15 cellular contexts compared by ENCODE assay signal in the genomic region with DNA sequence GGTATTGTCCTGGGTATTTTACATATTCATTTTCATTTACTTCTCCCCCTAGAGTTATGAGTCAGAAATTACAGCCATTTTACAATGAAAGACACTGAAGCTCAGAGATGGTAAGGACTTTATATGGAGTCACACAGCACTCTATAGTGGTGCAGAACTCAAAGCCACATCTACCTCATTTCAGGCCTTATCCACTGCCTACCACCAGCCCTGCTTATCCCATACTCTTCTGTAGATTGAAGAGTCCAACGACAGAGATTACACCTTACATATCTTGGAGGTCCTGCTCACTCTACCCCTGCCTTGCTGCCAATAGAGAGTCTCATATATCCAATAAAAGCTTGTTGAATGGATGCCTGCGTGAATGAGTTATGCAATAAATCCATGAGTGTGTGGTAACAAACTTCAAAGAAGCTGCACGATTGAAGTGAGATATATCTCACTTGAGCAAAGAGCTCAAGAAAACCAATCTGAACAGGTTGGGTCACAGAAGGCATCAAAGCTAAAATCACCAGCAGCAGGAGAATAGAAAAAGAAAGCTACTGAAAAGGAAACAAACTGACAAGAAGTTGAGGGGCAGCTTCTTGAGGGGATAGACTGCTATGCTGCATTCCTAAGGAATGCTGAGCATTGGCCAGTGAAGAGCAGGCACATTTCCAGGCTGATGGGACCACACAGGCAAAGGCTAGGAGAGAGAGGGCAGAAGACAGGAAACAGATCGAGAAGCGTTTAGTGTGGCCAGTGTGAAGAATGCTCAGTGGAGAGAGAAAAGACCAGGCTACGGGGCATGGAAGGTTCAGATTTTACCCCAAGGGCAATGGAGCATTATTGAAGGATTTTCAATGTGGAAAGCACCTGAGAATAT.
A peak's percentile ranks its signal among the peaks of the same experiment; 100 is the strongest.
DNase-seq lines count a peak whose midpoint lies in the region; ATAC-seq and TF ChIP-seq lines count a peak whose summit lies in the region.
"Had no signal": no experiment of that assay in that cellular context is flagged by ENCODE, and none has a peak within 500 bp of the region (broad histone marks: within the 10 kb centered on the region; RNA-seq: fewer than 3 reads in every experiment).

No MANE protein-coding gene starts in this region.

- peak; percentile 23 for DNase-seq in GM23338 (ENCODE audit: low spot score)
- DNase-seq in NAMALWA (ENCODE audit: low spot score): peak; percentile 7
- no peak for DNase-seq in endodermal cell
- DNase-seq in osteoblast (ENCODE audit: insufficient read length, low spot score, missing footprints): peak; percentile 50
- DNase-seq in NCI-H82 (lab: John Stamatoyannopoulos, UW): no peak
- DNase-seq in stimulated activated CD4-positive, alpha-beta T cell treated with anti-CD3 and anti-CD28 coated beads, Interleukin-4, amount 100 ng/mL, for 24 hours: no peak
- DNase-seq in dedifferentiated amniotic fluid mesenchymal stem cell (ENCODE audit: extremely low spot score): no peak
- DNase-seq: Calu3; CD4-positive, CD25-positive, alpha-beta regulatory T cell; NCI-H1092; NCI-H345; NCI-H69; SHP77 treated with DMSO at 0.1 percent for 48 hours had no signal

- no peaks in the 10 kb centered on the region for H3K36me3 Mint-ChIP-seq in GM23338 (ENCODE audit: low read depth)
- H3K36me3 Mint-ChIP-seq in endodermal cell (ENCODE audit: low read depth): no peaks in the 10 kb centered on the region
- H3K36me3 Mint-ChIP-seq: CD4-positive, CD25-positive, alpha-beta regulatory T cell had no signal

- no peak overlapping the region for H3K9ac ChIP-seq in endodermal cell (ENCODE audit: extremely low read depth, low read length, poor library complexity, severe bottlenecking)

- H3K79me2 ChIP-seq in GM23338 (replicated peaks; ENCODE audit: insufficient read depth): no peaks in the 10 kb centered on the region
- H3K79me2 ChIP-seq in osteoblast (ENCODE audit: insufficient read depth, low read length): no peaks in the 10 kb centered on the region

- H3K27me3 Mint-ChIP-seq in GM23338 (ENCODE audit: insufficient read depth, low read depth, poor library complexity) (peaks cover 5% of the 10 kb centered on the region), endodermal cell (ENCODE audit: insufficient read depth) (peaks cover 5% of the 10 kb centered on the region)

- H3K4me1 ChIP-seq in GM23338 (ENCODE audit: insufficient read depth) (no peaks in the 10 kb centered on the region), endodermal cell (ENCODE audit: control insufficient read depth, insufficient read depth, low read length) (no peaks in the 10 kb centered on the region), osteoblast (ENCODE audit: insufficient read depth, low read length) (no peaks in the 10 kb centered on the region)

- H2AFZ ChIP-seq in GM23338: no peak overlapping the region
- no peak overlapping the region for H2AFZ ChIP-seq in osteoblast (ENCODE audit: low read length)

- H4K20me1 ChIP-seq in GM23338 (replicated peaks; ENCODE audit: insufficient read depth) (no peaks in the 10 kb centered on the region), osteoblast (ENCODE audit: insufficient read depth, low read length) (no peaks in the 10 kb centered on the region)

- H3K9me3 ChIP-seq in endodermal cell (ENCODE audit: control insufficient read depth, low read length) (no peaks in the 10 kb centered on the region), osteoblast (ENCODE audit: low read depth, low read length) (no peaks in the 10 kb centered on the region)

- H3K4me3 Mint-ChIP-seq in GM23338: no peak overlapping the region
- no peak overlapping the region for H3K4me3 Mint-ChIP-seq in endodermal cell
- H3K4me3 Mint-ChIP-seq: CD4-positive, CD25-positive, alpha-beta regulatory T cell had no signal

- H3K4me2 ChIP-seq in GM23338: no peak overlapping the region
- no peak overlapping the region for H3K4me2 ChIP-seq in osteoblast (ENCODE audit: insufficient read depth, low read length)

- ATAC-seq in GM23338 (0 out of 3 replicates have a peak, but pooled peaks have one; percentile 31), GM21619 (IDR thresholded peaks at IDR 0.05; ENCODE audit: unreplicated experiment) (no peak)
- ATAC-seq: Panc1 had no signal

- WGBS in endodermal cell (ENCODE audit: insufficient coverage in 1 of 2, insufficient read length in 1 of 2), 2 experiments: 81 to 89% methylated on average over 5 to 6 of the region's 6 CpGs

- H3K36me3 ChIP-seq in GM23338 (ENCODE audit: insufficient read depth): no peaks in the 10 kb centered on the region
- H3K36me3 ChIP-seq in endodermal cell (ENCODE audit: control insufficient read depth, insufficient read depth, low read length): no peaks in the 10 kb centered on the region
- H3K36me3 ChIP-seq in osteoblast (ENCODE audit: insufficient read depth, low read length): no peaks in the 10 kb centered on the region

- H3F3A ChIP-seq in GM23338 (replicated peaks; ENCODE audit: low read depth): no peaks in the 10 kb centered on the region

- H3K27me3 ChIP-seq in GM23338 (ENCODE audit: insufficient read depth) (no peaks in the 10 kb centered on the region), endodermal cell (ENCODE audit: control insufficient read depth, insufficient read depth, low read length, poor library complexity, severe bottlenecking) (no peaks in the 10 kb centered on the region), osteoblast (ENCODE audit: insufficient read depth, low read length) (no peaks in the 10 kb centered on the region)

- H3K27ac ChIP-seq in GM23338 (ENCODE audit: low read depth): no peak overlapping the region
- H3K27ac ChIP-seq in endodermal cell (ENCODE audit: low read depth, low read length): no peak overlapping the region
- no peak overlapping the region for H3K27ac ChIP-seq in osteoblast (ENCODE audit: low read depth, low read length)

- no peaks in the 10 kb centered on the region; the same call in 1 of the 2 replicates for H3K9me2 ChIP-seq in GM23338 (ENCODE audit: insufficient read depth)

- H3K4me1 Mint-ChIP-seq in GM23338: peaks cover 13% of the 10 kb centered on the region
- H3K4me1 Mint-ChIP-seq in endodermal cell: no peaks in the 10 kb centered on the region
- H3K4me1 Mint-ChIP-seq: CD4-positive, CD25-positive, alpha-beta regulatory T cell had no signal

- H3K9me3 Mint-ChIP-seq in GM23338 (no peaks in the 10 kb centered on the region; the same call in 2 of the 3 replicates), endodermal cell (no peaks in the 10 kb centered on the region)

- TF ChIP-seq CTCF in GM23338 (conservative IDR thresholded peaks at IDR 0.05; ENCODE audit: low read depth in 2 of 2) (no peak), endodermal cell (conservative IDR thresholded peaks at IDR 0.05) (peak; percentile 30), osteoblast (IDR thresholded peaks at IDR 0.05; ENCODE audit: extremely low read depth, low read depth, low read length) (no peak)

- H3K27ac Mint-ChIP-seq in GM23338 (no peak overlapping the region), endodermal cell (no peak overlapping the region)

- H3K4me3 ChIP-seq in GM23338: no peak overlapping the region
- H3K4me3 ChIP-seq in endodermal cell (ENCODE audit: low read length): no peak overlapping the region
- no peak overlapping the region for H3K4me3 ChIP-seq in osteoblast (ENCODE audit: insufficient read depth, low read length)

TF ChIP-seq in GM23338, 12 proteins besides CTCF, POLR2A, EP300 and RAD21:
- no peak for TF ChIP-seq POLR2AphosphoS5 (IDR thresholded peaks at IDR 0.05; ENCODE audit: low read depth)

Comparison
In these comparisons a context has a peak if more than half of its experiments do, and no peak if none do; other contexts are left out.
1. DNase-seq: peak in GM23338 (single experiment), NAMALWA (single experiment) and osteoblast (single experiment); none in endodermal cell (single experiment), NCI-H82 (single experiment), stimulated activated CD4-positive, alpha-beta T cell treated with anti-CD3 and anti-CD28 coated beads, Interleukin-4, amount 100 ng/mL, for 24 hours (single experiment) and dedifferentiated amniotic fluid mesenchymal stem cell (single experiment).